Comparison of ENCODE assay signal across 18 cellular contexts in the genomic region with DNA sequence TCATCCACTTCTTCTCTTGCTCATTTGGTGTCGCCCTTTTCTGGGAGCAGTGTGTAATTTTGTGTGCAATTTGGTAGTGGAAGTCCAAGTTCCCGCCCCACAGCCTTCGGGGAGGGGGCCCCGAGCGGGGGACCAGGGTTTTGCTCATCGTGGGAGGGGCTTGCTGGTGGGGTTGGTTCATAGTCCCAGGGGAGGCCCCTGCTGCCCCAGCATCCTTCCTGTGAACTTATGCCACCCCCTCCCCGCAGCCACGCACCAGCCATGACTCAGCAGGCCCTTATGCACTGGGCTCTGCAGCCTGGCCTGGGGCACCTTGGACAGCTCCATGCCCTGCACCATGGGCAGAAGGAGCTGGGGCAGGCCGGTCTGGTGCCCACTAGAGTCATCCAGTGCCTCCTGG.
DNase-seq lines count a peak whose midpoint lies in the region; ATAC-seq and TF ChIP-seq lines count a peak whose summit lies in the region.
"Had no signal": no experiment of that assay in that cellular context is flagged by ENCODE, and none has a peak within 500 bp of the region (broad histone marks: within the 10 kb centered on the region; RNA-seq: fewer than 3 reads in every experiment).

No MANE protein-coding gene starts in this region.

- ATAC-seq in right cardiac atrium (no peak), left ventricle myocardium superior (no peak), IMR-90 (ENCODE audit: low read depth) (no peak), GM21526 (IDR thresholded peaks at IDR 0.05; ENCODE audit: low FRiP score, unreplicated experiment) (no peak), HG02798 (IDR thresholded peaks at IDR 0.05; ENCODE audit: poor library complexity, unreplicated experiment) (no peak)
- ATAC-seq: activated CD4-positive, CD25-positive, alpha-beta regulatory T cell treated with anti-CD3 and anti-CD28 coated beads, Interleukin-2, amount 50 U/mL, for 24 hours; left lobe of liver had no signal

- H2BK5ac ChIP-seq in IMR-90 (ENCODE audit: low read depth, low read length, poor library complexity, severe bottlenecking), result no peak overlapping the region

- no TSS peak for BruUV-seq in IMR-90 (replicated peaks; lab: Mats Ljungman, UMichigan)

- H4K91ac ChIP-seq in IMR-90 (ENCODE audit: insufficient read depth, low read depth, low read length), result no peak overlapping the region

- H3K4me3 ChIP-seq in right cardiac atrium (ENCODE audit: low read length) (no peak overlapping the region), IMR-90 (ENCODE audit: insufficient read depth, low read depth, low read length) (no peak overlapping the region)
- H3K4me3 ChIP-seq: breast epithelium had no signal

- H3K4me1 Mint-ChIP-seq in brain, result peaks cover 49% of the 10 kb centered on the region
- H3K4me1 Mint-ChIP-seq: B cell had no signal

- H4K5ac ChIP-seq in IMR-90 (ENCODE audit: low read depth, low read length), result no peak overlapping the region

- no peak overlapping the region for H3K4ac ChIP-seq in IMR-90 (ENCODE audit: low read depth, low read length)

- dilution Hi-C loops in IMR-90 (cut with HindIII; ENCODE audit: low sequenced_read_pairs, unreplicated experiment), result no loop called here

- H3K4me3 Mint-ChIP-seq in brain, result no peak overlapping the region
- H3K4me3 Mint-ChIP-seq: B cell had no signal

- intact Hi-C loops in right cardiac atrium (cut with DNase I), result no loop called here
- intact Hi-C loops in left ventricle myocardium superior (cut with micrococcal nuclease), result no loop called here
- intact Hi-C loops in IMR-90 (cut with micrococcal nuclease), result no loop called here

- H2AK9ac ChIP-seq in IMR-90 (replicated peaks; ENCODE audit: low read depth, low read length, poor library complexity), result peak overlapping the region; percentile 28

- H3K27ac ChIP-seq in right cardiac atrium (ENCODE audit: low read length) (no peak overlapping the region), IMR-90 (ENCODE audit: insufficient read depth, low read length) (no peak overlapping the region)
- H3K27ac ChIP-seq: breast epithelium, epithelial cell of prostate had no signal

- H3K4me2 ChIP-seq in IMR-90 (ENCODE audit: low read depth, low read length), result no peak overlapping the region

- POLR2A ChIA-PET in IMR-90 (lab: Charles Lee; ENCODE audit: unreplicated experiment), result no interaction called here

- H3K56ac ChIP-seq in IMR-90 (ENCODE audit: extremely low read depth, insufficient read depth, low read length), result no peak overlapping the region

- H3K14ac ChIP-seq in IMR-90 (replicated peaks; ENCODE audit: low read depth, low read length), result no peak overlapping the region

- peak overlapping the region; percentile 11 for H2AFZ ChIP-seq in IMR-90 (replicated peaks; ENCODE audit: low read length, poor library complexity)

- H3K79me1 ChIP-seq in IMR-90 (ENCODE audit: low read depth in 1 of 2, low read length in 2 of 2), result no peaks in the 10 kb centered on the region

- no peak overlapping the region for H2BK120ac ChIP-seq in IMR-90 (ENCODE audit: low read depth, low read length)

- in situ Hi-C loops in IMR-90 (cut with MboI; ENCODE audit: low sequenced_read_pairs), result no loop called here

- no peak overlapping the region for H3K9ac ChIP-seq in IMR-90 (ENCODE audit: low read depth, low read length)

- H3K27me3 ChIP-seq in right cardiac atrium (ENCODE audit: control insufficient read depth, insufficient read depth), result no peaks in the 10 kb centered on the region
- H3K27me3 ChIP-seq in IMR-90 (ENCODE audit: control insufficient read depth, insufficient read depth, low read length), result no peaks in the 10 kb centered on the region
- H3K27me3 ChIP-seq: breast epithelium had no signal

- WGBS in right cardiac atrium, result 46% methylated on average over 9 of the region's 9 CpGs
- no CpG with 5 or more reads among the region's 9 CpGs for WGBS in IMR-90 (ENCODE audit: extremely low coverage in 2 of 2, insufficient read length in 1 of 2), 2 experiments

- H3K36me3 Mint-ChIP-seq in brain, result no peaks in the 10 kb centered on the region
- H3K36me3 Mint-ChIP-seq: activated naive CD4-positive, alpha-beta T cell treated with anti-CD3 and anti-CD28 coated beads, Interleukin-2, amount 50 U/mL, for 72 hours had no signal

- no peak for TF ChIP-seq RAD21 in IMR-90 (IDR thresholded peaks at IDR 0.05; ENCODE audit: low read length)

- H3K23ac ChIP-seq in IMR-90 (ENCODE audit: low read depth, low read length), result no peak overlapping the region

- DNase-seq in right cardiac atrium (peak in 2 of 3 donors; percentile 24 to 37), left ventricle myocardium superior (no peak), IMR-90 (no peak), NOMO-1 treated with dmso at 0.1 percent for 144 hours (lab: John Stamatoyannopoulos, UW; ENCODE audit: unreplicated experiment) (no peak)
- DNase-seq: dermis blood vessel endothelial cell, GF-D8, NCI-H1436 treated with DMSO at 0.1 percent for 48 hours, NCI-H345, T-helper 2 cell had no signal

- no peak overlapping the region for H2BK20ac ChIP-seq in IMR-90 (ENCODE audit: low read depth, low read length)

- H3K27me3 Mint-ChIP-seq in brain, result no peaks in the 10 kb centered on the region
- H3K27me3 Mint-ChIP-seq: B cell had no signal

- no peaks in the 10 kb centered on the region for H3K4me1 ChIP-seq in right cardiac atrium (ENCODE audit: control insufficient read depth, insufficient read depth, low read length)
- H3K4me1 ChIP-seq in IMR-90 (ENCODE audit: control insufficient read depth, insufficient read depth, low read length), result no peaks in the 10 kb centered on the region
- H3K4me1 ChIP-seq: breast epithelium had no signal

- no peak overlapping the region for H2AK5ac ChIP-seq in IMR-90 (ENCODE audit: low read depth, low read length)

- TF ChIP-seq POLR2A in IMR-90 (IDR thresholded peaks at IDR 0.05; ENCODE audit: low read depth, low read length), result no peak

- TF ChIP-seq CTCF in IMR-90 (conservative IDR thresholded peaks at IDR 0.05; ENCODE audit: low read depth, low read length) (no peak), brain (conservative IDR thresholded peaks at IDR 0.05) (no peak)

- CTCF ChIA-PET in IMR-90 (lab: Yijun Ruan, JAX), result no interaction called here

- no peaks in the 10 kb centered on the region for H3K9me3 ChIP-seq in right cardiac atrium (ENCODE audit: control insufficient read depth, low read length)
- peaks cover 56% of the 10 kb centered on the region for H3K9me3 ChIP-seq in IMR-90 (ENCODE audit: control insufficient read depth, insufficient read depth, low read length)
- H3K9me3 ChIP-seq: breast epithelium had no signal

- no peak overlapping the region for H2BK15ac ChIP-seq in IMR-90 (ENCODE audit: low read depth, low read length)

- H3K27ac Mint-ChIP-seq in brain, result peak overlapping the region in 4 of 5 experiments; percentile 35 to 70 (median 42)
- H3K27ac Mint-ChIP-seq: activated naive CD4-positive, alpha-beta T cell treated with anti-CD3 and anti-CD28 coated beads, Interleukin-2, amount 50 U/mL, for 72 hours; B cell had no signal

- H3K36me3 ChIP-seq in IMR-90 (ENCODE audit: control insufficient read depth, insufficient read depth, low read length), result no peaks in the 10 kb centered on the region
- H3K36me3 ChIP-seq: breast epithelium had no signal

- H3K9me1 ChIP-seq in IMR-90 (ENCODE audit: insufficient read depth, low read length), result no peaks in the 10 kb centered on the region

- no peaks in the 10 kb centered on the region for H4K20me1 ChIP-seq in IMR-90 (ENCODE audit: insufficient read depth, low read length)

- no peaks in the 10 kb centered on the region for H3K9me3 Mint-ChIP-seq in brain
- H3K9me3 Mint-ChIP-seq: activated naive CD4-positive, alpha-beta T cell treated with anti-CD3 and anti-CD28 coated beads, Interleukin-2, amount 50 U/mL, for 72 hours had no signal

- H3K18ac ChIP-seq in IMR-90 (ENCODE audit: low read depth, low read length), result no peak overlapping the region

- no peak overlapping the region for H4K8ac ChIP-seq in IMR-90 (ENCODE audit: low read depth in 2 of 2, low read length in 2 of 2)

TF ChIP-seq in IMR-90, 13 proteins besides CTCF, POLR2A, EP300 and RAD21:
- TF ChIP-seq, protein P1, sequence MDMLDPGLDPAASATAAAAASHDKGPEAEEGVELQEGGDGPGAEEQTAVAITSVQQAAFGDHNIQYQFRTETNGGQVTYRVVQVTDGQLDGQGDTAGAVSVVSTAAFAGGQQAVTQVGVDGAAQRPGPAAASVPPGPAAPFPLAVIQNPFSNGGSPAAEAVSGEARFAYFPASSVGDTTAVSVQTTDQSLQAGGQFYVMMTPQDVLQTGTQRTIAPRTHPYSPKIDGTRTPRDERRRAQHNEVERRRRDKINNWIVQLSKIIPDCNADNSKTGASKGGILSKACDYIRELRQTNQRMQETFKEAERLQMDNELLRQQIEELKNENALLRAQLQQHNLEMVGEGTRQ (IDR thresholded peaks at IDR 0.05; ENCODE audit: low read depth, low read length), result no peak
- TF ChIP-seq FOS (IDR thresholded peaks at IDR 0.05; ENCODE audit: low read depth, low read length) (no peak), MXI1 (IDR thresholded peaks at IDR 0.05; ENCODE audit: borderline replicate concordance, low read depth, low read length) (no peak), RFX5 (IDR thresholded peaks at IDR 0.05; ENCODE audit: low read depth, low read length) (no peak), MAZ (IDR thresholded peaks at IDR 0.05; ENCODE audit: borderline replicate concordance, low read depth, low read length) (no peak)

Comparison
In these comparisons a context has a peak if more than half of its experiments do, and no peak if none do; other contexts are left out.
1. DNase-seq: peak in right cardiac atrium (2 of 3); none in left ventricle myocardium superior (single experiment), IMR-90 (single experiment) and NOMO-1 treated with dmso at 0.1 percent for 144 hours (single experiment).